36 cellular contexts compared by ENCODE assay signal in genomic region chr16:69579783-69580182, GRCh38.
"Had no signal": no experiment of that assay in that cellular context is flagged by ENCODE, and none has a peak within 500 bp of the region (broad histone marks: within the 10 kb centered on the region; RNA-seq: fewer than 3 reads in every experiment).

No MANE protein-coding gene starts in this region.

- H3K27ac Mint-ChIP-seq: activated CD4-positive, alpha-beta memory T cell treated with anti-CD3 and anti-CD28 coated beads, Interleukin-2, amount 10 ng/mL, durations not matched to agents 7 days and 5 days; activated CD4-positive, alpha-beta T cell treated with anti-CD3 and anti-CD28 coated beads, Interleukin-2, amount 10 ng/mL, durations not matched to agents 7 days and 5 days; activated CD8-positive, alpha-beta memory T cell treated with anti-CD3 and anti-CD28 coated beads, Interleukin-2, amount 10 ng/mL, durations not matched to agents 7 days and 5 days; activated naive CD4-positive, alpha-beta T cell treated with anti-CD3 and anti-CD28 coated beads, Interleukin-2, amount 50 U/mL, for 72 hours; activated T-helper 2 cell treated with anti-CD3 and anti-CD28 coated beads, Interferon-gamma antibody, Interleukin-2, Interleukin-4, amounts not matched to agents 10 μg/mL and 5 μg/mL and 100 μg/mL, durations not matched to agents 14 hours and 24 hours and 36 hours; brain; naive B cell; nephron progenitor cell; stimulated activated effector memory CD8-positive, alpha-beta T cell treated with anti-CD3 and anti-CD28 coated beads, Interleukin-12 subunit alpha, Interleukin-12 subunit beta, amount 100 ng/mL, for 72 hours; stimulated activated naive CD8-positive, alpha-beta T cell treated with anti-CD3 and anti-CD28 coated beads, Interleukin-15, Interleukin-2, amounts not matched to agents 100 ng/mL and 50 ng/mL, for 24 hours; type B pancreatic cell; WTC11 had no signal

- H3K9me3 Mint-ChIP-seq: activated CD4-positive, alpha-beta memory T cell treated with anti-CD3 and anti-CD28 coated beads, Interleukin-2, amount 10 ng/mL, durations not matched to agents 7 days and 5 days; activated CD4-positive, alpha-beta T cell treated with anti-CD3 and anti-CD28 coated beads, Interleukin-2, amount 10 ng/mL, durations not matched to agents 7 days and 5 days; activated naive CD4-positive, alpha-beta T cell treated with anti-CD3 and anti-CD28 coated beads, Interleukin-2, amount 50 U/mL, for 72 hours; activated T-helper 2 cell treated with anti-CD3 and anti-CD28 coated beads, Interferon-gamma antibody, Interleukin-2, Interleukin-4, amounts not matched to agents 10 μg/mL and 5 μg/mL and 100 μg/mL, durations not matched to agents 14 hours and 24 hours and 36 hours; naive B cell; nephron progenitor cell; stimulated activated effector memory CD8-positive, alpha-beta T cell treated with anti-CD3 and anti-CD28 coated beads, Interleukin-12 subunit alpha, Interleukin-12 subunit beta, amount 100 ng/mL, for 72 hours; stimulated activated naive CD8-positive, alpha-beta T cell treated with anti-CD3 and anti-CD28 coated beads, Interleukin-15, Interleukin-2, amounts not matched to agents 100 ng/mL and 50 ng/mL, for 24 hours; type B pancreatic cell; WTC11 had no signal

- H3K4me3 Mint-ChIP-seq: activated CD4-positive, alpha-beta memory T cell treated with anti-CD3 and anti-CD28 coated beads, Interleukin-2, amount 10 ng/mL, durations not matched to agents 7 days and 5 days; activated CD4-positive, alpha-beta T cell treated with anti-CD3 and anti-CD28 coated beads, Interleukin-2, amount 10 ng/mL, durations not matched to agents 7 days and 5 days; activated CD8-positive, alpha-beta memory T cell treated with anti-CD3 and anti-CD28 coated beads, Interleukin-2, amount 10 ng/mL, durations not matched to agents 7 days and 5 days; brain; naive B cell; nephron progenitor cell; stimulated activated effector memory CD8-positive, alpha-beta T cell treated with anti-CD3 and anti-CD28 coated beads, Interleukin-12 subunit alpha, Interleukin-12 subunit beta, amount 100 ng/mL, for 72 hours; stimulated activated naive CD8-positive, alpha-beta T cell treated with anti-CD3 and anti-CD28 coated beads, Interleukin-15, Interleukin-2, amounts not matched to agents 100 ng/mL and 50 ng/mL, for 24 hours; type B pancreatic cell; WTC11 had no signal

- H3K27me3 Mint-ChIP-seq: activated CD4-positive, alpha-beta memory T cell treated with anti-CD3 and anti-CD28 coated beads, Interleukin-2, amount 10 ng/mL, durations not matched to agents 7 days and 5 days; activated CD4-positive, alpha-beta T cell treated with anti-CD3 and anti-CD28 coated beads, Interleukin-2, amount 10 ng/mL, durations not matched to agents 7 days and 5 days; activated CD8-positive, alpha-beta memory T cell treated with anti-CD3 and anti-CD28 coated beads, Interleukin-2, amount 10 ng/mL, durations not matched to agents 7 days and 5 days; brain; naive B cell; stimulated activated naive CD8-positive, alpha-beta T cell treated with anti-CD3 and anti-CD28 coated beads, Interleukin-15, Interleukin-2, amounts not matched to agents 100 ng/mL and 50 ng/mL, for 24 hours; type B pancreatic cell had no signal

- H3K27me3 ChIP-seq: adrenal gland, ascending aorta, cardiac muscle cell, colonic mucosa, gastrocnemius medialis, ovary, vagina had no signal

- H3K36me3 ChIP-seq: adrenal gland, cardiac muscle cell, colonic mucosa, gastrocnemius medialis, ovary, prostate gland, thoracic aorta, vagina had no signal

- DNase-seq: activated CD4-positive, alpha-beta memory T cell treated with anti-CD3 and anti-CD28 coated beads, Interleukin-2, amount 10 ng/mL, durations not matched to agents 7 days and 5 days; activated CD4-positive, alpha-beta T cell treated with anti-CD3 and anti-CD28 coated beads for 1 hour; activated CD4-positive, alpha-beta T cell treated with anti-CD3 and anti-CD28 coated beads, Interleukin-2, amount 10 ng/mL, durations not matched to agents 7 days and 5 days; activated CD8-positive, alpha-beta memory T cell treated with anti-CD3 and anti-CD28 coated beads, Interleukin-2, amount 10 ng/mL, durations not matched to agents 7 days and 5 days; activated T-cell treated with anti-CD3 and anti-CD28 coated beads, Interleukin-2, amount 50 U/mL, for 48 hours; adrenal gland; cerebellar nuclear complex; colonic mucosa; effector CD8-positive, alpha-beta T cell; erythroblast; gastrocnemius medialis; glutamatergic neuron; islet precursor cell; left ventricle myocardium superior; mammary epithelial cell; naive B cell; nephron progenitor cell; ovary; retina; stimulated activated CD4-positive, alpha-beta T cell treated with anti-CD3 and anti-CD28 coated beads, Interleukin-12 subunit alpha, Interleukin-12 subunit beta, amount 100 ng/mL, for 4 hours; stimulated activated CD4-positive, alpha-beta T cell treated with anti-CD3 and anti-CD28 coated beads, Interleukin-4, amount 100 ng/mL, for 1 hour; T-helper 2 cell had no signal

- H3K9me3 ChIP-seq: adrenal gland, ascending aorta, colonic mucosa, gastrocnemius medialis, ovary, prostate gland, thoracic aorta, vagina had no signal

- H3K4me3 ChIP-seq: adrenal gland, ascending aorta, cardiac muscle cell, colonic mucosa, gastrocnemius medialis, ovary, prostate gland, skin epidermis, thoracic aorta, vagina had no signal

- H3K27ac ChIP-seq: adrenal gland, ascending aorta, cardiac muscle cell, colonic mucosa, gastrocnemius medialis, ovary, prostate gland, skin epidermis, thoracic aorta, vagina had no signal

- H3K4me1 Mint-ChIP-seq: nephron progenitor cell had no signal

- ATAC-seq: activated CD8-positive, alpha-beta memory T cell treated with anti-CD3 and anti-CD28 coated beads, Interleukin-2, amount 10 ng/mL, durations not matched to agents 7 days and 5 days; activated naive CD4-positive, alpha-beta T cell treated with anti-CD3 and anti-CD28 coated beads, Interleukin-2, amount 50 U/mL, for 72 hours; gastrocnemius medialis; left ventricle myocardium superior; sciatic nerve; stimulated activated effector memory CD8-positive, alpha-beta T cell treated with anti-CD3 and anti-CD28 coated beads, Interleukin-12 subunit alpha, Interleukin-12 subunit beta, amount 100 ng/mL, for 72 hours; WTC11 had no signal

- H3K4me1 ChIP-seq: ascending aorta, colonic mucosa, prostate gland had no signal

- H3K36me3 Mint-ChIP-seq: naive B cell, WTC11 had no signal
